Comparison of ENCODE assay signal across 24 cellular contexts in genomic region chr11:93039841-93040240, GRCh38.
"Had no signal": no experiment of that assay in that cellular context is flagged by ENCODE, and none has a peak within 500 bp of the region (broad histone marks: within the 10 kb centered on the region; RNA-seq: fewer than 3 reads in every experiment).

No MANE protein-coding gene starts in this region.

- H3K27me3 ChIP-seq: neural progenitor cell, spleen, thyroid gland, upper lobe of right lung had no signal

- H3K4me1 Mint-ChIP-seq: activated B cell treated with CpG ODN at 0.5 μM for 24 hours; naive thymus-derived CD8-positive, alpha-beta T cell; neural progenitor cell; T-cell had no signal

- H3K4me3 ChIP-seq: lower lobe of right lung, neural progenitor cell, spleen, thyroid gland, upper lobe of right lung had no signal

- DNase-seq: activated B cell treated with CpG ODN at 0.5 μM for 24 hours; activated CD4-positive, alpha-beta T cell treated with anti-CD3 and anti-CD28 coated beads for 4 hours; activated CD4-positive, alpha-beta T cell treated with anti-CD3 and anti-CD28 coated beads, Interleukin-2, amount 50 U/mL, for 48 hours; activated CD8-positive, alpha-beta memory T cell treated with anti-CD3 and anti-CD28 coated beads, Interleukin-2, amount 50 U/mL, for 48 hours; activated naive CD4-positive, alpha-beta T cell; activated T-cell treated with anti-CD3 and anti-CD28 coated beads, Interleukin-2, amount 50 U/mL, for 4 hours; cerebellar nuclear complex; effector CD4-positive, alpha-beta T cell; erythroblast; lower lobe of right lung; naive thymus-derived CD8-positive, alpha-beta T cell; spleen; stimulated activated CD4-positive, alpha-beta T cell treated with anti-CD3 and anti-CD28 coated beads, Interleukin-4, amount 100 ng/mL, for 1 hour; stimulated activated naive CD8-positive, alpha-beta T cell treated with anti-CD3 and anti-CD28 coated beads, Interleukin-15, Interleukin-2, amounts not matched to agents 100 U/mL and 50 U/mL, for 24 hours; substantia nigra; T-cell; thyroid gland; upper lobe of right lung had no signal

- H2AFZ ChIP-seq: neural progenitor cell had no signal

- H3K27ac ChIP-seq: lower lobe of right lung, neural progenitor cell, spleen, thyroid gland, upper lobe of right lung had no signal

- H3K36me3 Mint-ChIP-seq: activated naive CD8-positive, alpha-beta T cell; neural progenitor cell; T-cell had no signal

- H3K9ac ChIP-seq: neural progenitor cell had no signal

- H3K27me3 Mint-ChIP-seq: dendritic cell treated with granulocyte-macrophage colony-stimulating factor and Interleukin-4, amounts not matched to agents 40 ng/mL and 50 ng/mL, for 4 days; progenitor cell of endocrine pancreas had no signal

- ATAC-seq: activated T-cell treated with anti-CD3 and anti-CD28 coated beads, Interleukin-2, amount 50 U/mL, for 4 hours; left lobe of liver; lower lobe of right lung; naive thymus-derived CD8-positive, alpha-beta T cell; stimulated activated naive CD8-positive, alpha-beta T cell treated with anti-CD3 and anti-CD28 coated beads, Interleukin-15, Interleukin-2, amounts not matched to agents 100 U/mL and 50 U/mL, for 24 hours; T-cell; upper lobe of right lung had no signal

- H3K27ac Mint-ChIP-seq: activated B cell treated with CpG ODN at 0.5 μM for 24 hours; activated naive CD8-positive, alpha-beta T cell; activated T-helper 2 cell treated with anti-CD3 and anti-CD28 coated beads, Interferon-gamma antibody, Interleukin-2, Interleukin-4, amounts not matched to agents 10 μg/mL and 5 μg/mL and 100 μg/mL, durations not matched to agents 14 hours and 24 hours and 36 hours; dendritic cell treated with granulocyte-macrophage colony-stimulating factor and Interleukin-4, amounts not matched to agents 40 ng/mL and 50 ng/mL, for 4 days; naive thymus-derived CD8-positive, alpha-beta T cell; neural progenitor cell; progenitor cell of endocrine pancreas; T-cell had no signal

- H3K9me3 ChIP-seq: lower lobe of right lung, thyroid gland, upper lobe of right lung had no signal

- H3K4me3 Mint-ChIP-seq: activated B cell treated with CpG ODN at 0.5 μM for 24 hours; activated naive CD8-positive, alpha-beta T cell; activated T-cell treated with anti-CD3 and anti-CD28 coated beads, Interleukin-2, amount 50 U/mL, for 4 hours; dendritic cell treated with granulocyte-macrophage colony-stimulating factor and Interleukin-4, amounts not matched to agents 40 ng/mL and 50 ng/mL, for 4 days; naive thymus-derived CD8-positive, alpha-beta T cell; neural progenitor cell; T-cell had no signal

- H3K36me3 ChIP-seq: lower lobe of right lung, neural progenitor cell, spleen, thyroid gland, upper lobe of right lung had no signal

- H3K9me3 Mint-ChIP-seq: activated T-helper 2 cell treated with anti-CD3 and anti-CD28 coated beads, Interferon-gamma antibody, Interleukin-2, Interleukin-4, amounts not matched to agents 10 μg/mL and 5 μg/mL and 100 μg/mL, durations not matched to agents 14 hours and 24 hours and 36 hours had no signal

- H3K4me2 ChIP-seq: neural progenitor cell had no signal

- H3K4me1 ChIP-seq: lower lobe of right lung, neural progenitor cell, spleen, thyroid gland, upper lobe of right lung had no signal
